ENCODE assay signal across 24 cellular contexts in genomic region chr6:160477901-160478300, GRCh38.
DNase-seq lines count a peak whose midpoint lies in the region; ATAC-seq and TF ChIP-seq lines count a peak whose summit lies in the region.
"Had no signal": no experiment of that assay in that cellular context is flagged by ENCODE, and none has a peak within 500 bp of the region (broad histone marks: within the 10 kb centered on the region; RNA-seq: fewer than 3 reads in every experiment).

No MANE protein-coding gene starts in this region.

- peak; percentile 8 for DNase-seq in EH (ENCODE audit: low read depth)
- DNase-seq in RPMI7951 (ENCODE audit: low read depth): peak; percentile 63
- DNase-seq in mammary epithelial cell: peak; percentile 54
- peak; percentile 20 for DNase-seq in myocyte (ENCODE audit: low read depth)
- DNase-seq in effector memory CD4-positive, alpha-beta T cell: no peak
- no peak for DNase-seq in WTC11 (ENCODE audit: low spot score)
- DNase-seq: Caco-2; CD4-positive, alpha-beta memory T cell; DMS 273 treated with DMSO at 0.1 percent for 48 hours; DMS79 treated with DMSO at 0.1 percent for 48 hours; GOT3; HCEC 1CT; KBM-7; NCI-H1105 treated with DMSO at 0.1 percent for 48 hours; NCI-H1694; NCI-H2081; NCI-H2171; NCI-H345; NCI-H524; NCI-H774; SIG-M5; SK-N-SH had no signal

- intact Hi-C loops in mammary epithelial cell (cut with micrococcal nuclease): no loop called here

- 42% methylated on average over 8 of the region's 8 CpGs for WGBS in mammary epithelial cell (ENCODE audit: low coverage, missing lambda C conversion rate)

- H3K27ac Mint-ChIP-seq in WTC11: no peak overlapping the region
- H3K27ac Mint-ChIP-seq: CD4-positive, alpha-beta memory T cell had no signal

- H2AFZ ChIP-seq in mammary epithelial cell (ENCODE audit: low read depth, low read length): no peak overlapping the region

- no peaks in the 10 kb centered on the region for H3K79me2 ChIP-seq in mammary epithelial cell (ENCODE audit: insufficient read depth, low read length)

- in situ Hi-C loops in mammary epithelial cell (cut with MboI; ENCODE audit: low sequenced_read_pairs in 2 of 2): no loop called here

- no peak overlapping the region for H3K9ac ChIP-seq in mammary epithelial cell (ENCODE audit: insufficient read depth, low read length)
- H3K9ac ChIP-seq: BLaER1 treated with 17β-estradiol and CSF1 and Interleukin-3, amounts not matched to agents 10 nM and 100 nM; SK-N-SH had no signal

- H3K27ac ChIP-seq in mammary epithelial cell (ENCODE audit: insufficient read depth, low read depth, low read length): no peak overlapping the region
- no peak overlapping the region for H3K27ac ChIP-seq in effector memory CD4-positive, alpha-beta T cell (ENCODE audit: insufficient read depth, low read length, poor library complexity, severe bottlenecking)
- H3K27ac ChIP-seq: BLaER1 treated with 17β-estradiol and CSF1 and Interleukin-3, amounts not matched to agents 10 nM and 100 nM had no signal

- POLR2A ChIA-PET in WTC11 (lab: Charles Lee): no interaction called here

- dilution Hi-C loops in mammary epithelial cell (cut with HindIII; ENCODE audit: low sequenced_read_pairs): no loop called here

- H3K4me1 Mint-ChIP-seq in WTC11: no peaks in the 10 kb centered on the region

- TF ChIP-seq CTCF in mammary epithelial cell (conservative IDR thresholded peaks at IDR 0.05 in 1 of 2, IDR thresholded peaks at IDR 0.05 in 1 of 2; ENCODE audit: extremely low read depth in 1 of 2, insufficient read depth in 1 of 2, low read depth in 1 of 2, low read length in 2 of 2) (no peak), WTC11 (IDR thresholded peaks at IDR 0.05) (no peak)

- CTCF ChIA-PET in mammary epithelial cell (lab: Charles Lee; ENCODE audit: low non-redundant PET): no interaction called here
- CTCF ChIA-PET in WTC11 (lab: Charles Lee): no interaction called here

- H3K4me3 ChIP-seq in mammary epithelial cell (replicated peaks in 1 of 3; ENCODE audit: insufficient read depth in 1 of 3, low read depth in 2 of 3, low read length in 3 of 3): no peak overlapping the region
- H3K4me3 ChIP-seq in effector memory CD4-positive, alpha-beta T cell (ENCODE audit: insufficient read depth, low read depth, low read length, poor library complexity, severe bottlenecking): no peak overlapping the region
- H3K4me3 ChIP-seq: BLaER1 treated with 17β-estradiol and CSF1 and Interleukin-3, amounts not matched to agents 10 nM and 100 nM had no signal

- no TSS peak for BruUV-seq in mammary epithelial cell (replicated peaks; lab: Mats Ljungman, UMichigan)

- no peaks in the 10 kb centered on the region for H4K20me1 ChIP-seq in mammary epithelial cell (ENCODE audit: insufficient read depth, low read length)
- H4K20me1 ChIP-seq: BLaER1 treated with 17β-estradiol and CSF1 and Interleukin-3, amounts not matched to agents 10 nM and 100 nM had no signal

- H3K27me3 Mint-ChIP-seq in WTC11 (ENCODE audit: low read depth): no peaks in the 10 kb centered on the region
- H3K27me3 Mint-ChIP-seq: CD4-positive, alpha-beta memory T cell had no signal

- peaks cover 4% of the 10 kb centered on the region for H3K27me3 ChIP-seq in mammary epithelial cell (ENCODE audit: insufficient read depth, low read length)
- no peaks in the 10 kb centered on the region for H3K27me3 ChIP-seq in effector memory CD4-positive, alpha-beta T cell (replicated peaks; ENCODE audit: control insufficient read depth, insufficient read depth, low read length, poor library complexity, severe bottlenecking)

- ATAC-seq in HG02840 (IDR thresholded peaks at IDR 0.05; ENCODE audit: low FRiP score, unreplicated experiment) (no peak), WTC11 (no peak)

- peaks cover 7% of the 10 kb centered on the region for H3K9me3 ChIP-seq in mammary epithelial cell (replicated peaks; ENCODE audit: insufficient read depth, low read length)
- peaks cover 5% of the 10 kb centered on the region for H3K9me3 ChIP-seq in effector memory CD4-positive, alpha-beta T cell (ENCODE audit: control insufficient read depth, low read length)
- H3K9me3 ChIP-seq: Caco-2, SK-N-SH had no signal

- no peaks in the 10 kb centered on the region for H3K36me3 ChIP-seq in mammary epithelial cell (ENCODE audit: insufficient read depth, low read length)
- H3K36me3 ChIP-seq in effector memory CD4-positive, alpha-beta T cell (ENCODE audit: control insufficient read depth, insufficient read depth, low read length): peaks cover 17% of the 10 kb centered on the region

- H3K4me1 ChIP-seq in mammary epithelial cell (ENCODE audit: insufficient read depth, low read length): peaks cover 7% of the 10 kb centered on the region
- H3K4me1 ChIP-seq in effector memory CD4-positive, alpha-beta T cell (ENCODE audit: control insufficient read depth, insufficient read depth, low read length, poor library complexity, severe bottlenecking): peaks cover 6% of the 10 kb centered on the region
- H3K4me1 ChIP-seq: BLaER1 treated with 17β-estradiol and CSF1 and Interleukin-3, amounts not matched to agents 10 nM and 100 nM; Caco-2 had no signal

- no peak overlapping the region for H3K4me3 Mint-ChIP-seq in WTC11
- H3K4me3 Mint-ChIP-seq: CD4-positive, alpha-beta memory T cell had no signal

- peaks cover 26% of the 10 kb centered on the region for H3K9me3 Mint-ChIP-seq in WTC11

- no peak overlapping the region for H3K4me2 ChIP-seq in mammary epithelial cell (ENCODE audit: insufficient read depth, low read depth, low read length)
- H3K4me2 ChIP-seq: BLaER1 treated with 17β-estradiol and CSF1 and Interleukin-3, amounts not matched to agents 10 nM and 100 nM; SK-N-SH had no signal

- H3K36me3 Mint-ChIP-seq in WTC11: peaks cover 24% of the 10 kb centered on the region

TF ChIP-seq in WTC11, 78 proteins besides CTCF, POLR2A, EP300 and RAD21:
- TF ChIP-seq NFE2L1 (CRISPR knock-in tag; IDR thresholded peaks at IDR 0.05) (no peak), MLX (CRISPR knock-in tag; IDR thresholded peaks at IDR 0.05) (no peak), EMX1 (CRISPR knock-in tag; IDR thresholded peaks at IDR 0.05) (no peak), SMAD3 (CRISPR knock-in tag; IDR thresholded peaks at IDR 0.05; ENCODE audit: borderline replicate concordance) (no peak), ZNF138 (CRISPR knock-in tag; conservative IDR thresholded peaks at IDR 0.05) (no peak), CREB1 (CRISPR knock-in tag; IDR thresholded peaks at IDR 0.05) (no peak), FOXP4 (CRISPR knock-in tag; IDR thresholded peaks at IDR 0.05) (no peak), NR2C2 (CRISPR knock-in tag; IDR thresholded peaks at IDR 0.05) (no peak), ETV6 (CRISPR knock-in tag; IDR thresholded peaks at IDR 0.05) (no peak), NFYB (CRISPR knock-in tag; conservative IDR thresholded peaks at IDR 0.05; ENCODE audit: low read depth) (no peak), GABPB1 (CRISPR knock-in tag; IDR thresholded peaks at IDR 0.05) (no peak), TP53 (CRISPR knock-in tag; IDR thresholded peaks at IDR 0.05) (no peak), ZSCAN18 (CRISPR knock-in tag; IDR thresholded peaks at IDR 0.05) (no peak)

Comparison
In these comparisons a context has a peak if more than half of its experiments do, and no peak if none do; other contexts are left out.
1. DNase-seq: peak in EH (single experiment), RPMI7951 (single experiment), mammary epithelial cell (single experiment) and myocyte (single experiment); none in effector memory CD4-positive, alpha-beta T cell (0 of 3) and WTC11 (single experiment).